ENCODE assay signal across 23 cellular contexts in genomic region chr16:57843400-57843799, GRCh38. TPM values are rescaled to one million over a fixed set of nuclear protein-coding genes. Genes with fewer than 3 reads are reported as not detected.
DNase-seq lines count a peak whose midpoint lies in the region; ATAC-seq and TF ChIP-seq lines count a peak whose summit lies in the region.
"Had no signal": no experiment of that assay in that cellular context is flagged by ENCODE, and none has a peak within 500 bp of the region (broad histone marks: within the 10 kb centered on the region; RNA-seq: fewer than 3 reads in every experiment).

No MANE protein-coding gene starts in this region.

- H3K4me3 Mint-ChIP-seq in activated CD4-positive, alpha-beta T cell treated with anti-CD3 and anti-CD28 coated beads, Interleukin-2, amount 10 ng/mL, durations not matched to agents 7 days and 5 days: no peak overlapping the region
- no peak overlapping the region for H3K4me3 Mint-ChIP-seq in WTC11
- no peak overlapping the region for H3K4me3 Mint-ChIP-seq in effector memory CD8-positive, alpha-beta T cell
- H3K4me3 Mint-ChIP-seq: CD14-positive monocyte; CD4-positive, alpha-beta T cell; CD8-positive, alpha-beta memory T cell; GM23338; HFFc6 had no signal

- H3K4me1 ChIP-seq in body of pancreas: peaks cover 33% of the 10 kb centered on the region
- H3K4me1 ChIP-seq in trophoblast cell (ENCODE audit: control insufficient read depth in 1 of 2, insufficient read depth in 2 of 2, low read length in 2 of 2): peaks cover 17 to 23% of the 10 kb centered on the region in 2 experiments
- H3K4me1 ChIP-seq in upper lobe of left lung: no peaks in the 10 kb centered on the region
- H3K4me1 ChIP-seq in esophagus muscularis mucosa: no peaks in the 10 kb centered on the region
- H3K4me1 ChIP-seq: BE2C had no signal

- H2AK5ac ChIP-seq in trophoblast cell (ENCODE audit: low read length): no peak overlapping the region

- WGBS in body of pancreas, 2 donors: 31 to 100% methylated on average over 1 of the region's 1 CpG
- no CpG with 5 or more reads among the region's 1 CpG for WGBS in trophoblast cell (ENCODE audit: extremely low coverage, insufficient coverage, insufficient read length)
- WGBS in upper lobe of left lung, 2 donors: 29 to 94% methylated on average over 1 of the region's 1 CpG
- WGBS in esophagus muscularis mucosa: 100% methylated on average over 1 of the region's 1 CpG

- H2BK120ac ChIP-seq in trophoblast cell (ENCODE audit: insufficient read depth, low read length, poor library complexity): peak overlapping the region; percentile 20

- H3K14ac ChIP-seq in trophoblast cell (ENCODE audit: low read length): no peak overlapping the region

- no peak overlapping the region for H2AFZ ChIP-seq in trophoblast cell (ENCODE audit: insufficient read depth, low read length, poor library complexity)
- H2AFZ ChIP-seq: GM23338 had no signal

- H3K4me3 ChIP-seq in body of pancreas (no peak overlapping the region), trophoblast cell (ENCODE audit: low read depth, low read length) (no peak overlapping the region), upper lobe of left lung (no peak overlapping the region), esophagus muscularis mucosa (no peak overlapping the region)
- H3K4me3 ChIP-seq: BLaER1 treated with 17β-estradiol and CSF1 and Interleukin-3, amounts not matched to agents 10 nM and 100 nM; GM23338; HAP-1 had no signal

- TF ChIP-seq EP300 in upper lobe of left lung (IDR thresholded peaks at IDR 0.05) (no peak), esophagus muscularis mucosa (IDR thresholded peaks at IDR 0.05) (no peak)

- peak overlapping the region; percentile 25 for H3K27ac Mint-ChIP-seq in activated CD4-positive, alpha-beta T cell treated with anti-CD3 and anti-CD28 coated beads, Interleukin-2, amount 10 ng/mL, durations not matched to agents 7 days and 5 days
- no peak overlapping the region for H3K27ac Mint-ChIP-seq in WTC11
- no peak overlapping the region for H3K27ac Mint-ChIP-seq in effector memory CD8-positive, alpha-beta T cell
- H3K27ac Mint-ChIP-seq: CD14-positive monocyte; CD4-positive, alpha-beta T cell; CD8-positive, alpha-beta memory T cell; GM23338; HFFc6 had no signal

- no peak for ATAC-seq in WTC11
- no peak for ATAC-seq in body of pancreas
- ATAC-seq in upper lobe of left lung (ENCODE audit: low FRiP score in 2 of 2): no peak
- ATAC-seq in effector memory CD8-positive, alpha-beta T cell (replicated peaks): no peak
- ATAC-seq: GM23338 had no signal

- no peak for TF ChIP-seq POLR2A in body of pancreas (IDR thresholded peaks at IDR 0.05)
- TF ChIP-seq POLR2A in upper lobe of left lung (IDR thresholded peaks at IDR 0.05): no peak
- no peak for TF ChIP-seq POLR2A in esophagus muscularis mucosa (IDR thresholded peaks at IDR 0.05; ENCODE audit: low read depth)

- POLR2A ChIA-PET in activated CD4-positive, alpha-beta T cell treated with anti-CD3 and anti-CD28 coated beads, Interleukin-2, amount 10 ng/mL, durations not matched to agents 7 days and 5 days (lab: Charles Lee): no interaction called here
- POLR2A ChIA-PET in WTC11 (lab: Charles Lee): no interaction called here

- no peaks in the 10 kb centered on the region for H3K9me3 Mint-ChIP-seq in activated CD4-positive, alpha-beta T cell treated with anti-CD3 and anti-CD28 coated beads, Interleukin-2, amount 10 ng/mL, durations not matched to agents 7 days and 5 days
- H3K9me3 Mint-ChIP-seq in WTC11: no peaks in the 10 kb centered on the region
- H3K9me3 Mint-ChIP-seq in effector memory CD8-positive, alpha-beta T cell: no peaks in the 10 kb centered on the region
- H3K9me3 Mint-ChIP-seq: CD4-positive, alpha-beta T cell; CD8-positive, alpha-beta memory T cell; GM23338; HFFc6 had no signal

- no peak for DNase-seq in activated CD4-positive, alpha-beta T cell treated with anti-CD3 and anti-CD28 coated beads, Interleukin-2, amount 10 ng/mL, durations not matched to agents 7 days and 5 days
- no peak for DNase-seq in activated CD4-positive, alpha-beta T cell treated with anti-CD3 and anti-CD28 coated beads for 48 hours
- no peak for DNase-seq in WTC11 (ENCODE audit: low spot score)
- DNase-seq in body of pancreas: no peak
- DNase-seq in trophoblast cell: peak in 1 of 2 donors; percentile 52
- no peak for DNase-seq in upper lobe of left lung
- no peak for DNase-seq in esophagus muscularis mucosa (ENCODE audit: extremely low spot score)
- no peak for DNase-seq in effector memory CD8-positive, alpha-beta T cell
- DNase-seq: ACHN; AML-193; BE2C; Calu3; CD4-positive, alpha-beta T cell; CD8-positive, alpha-beta memory T cell; DMS53; DMS79 treated with DMSO at 0.1 percent for 48 hours; GF-D8; HFFc6 had no signal

- H3K27me3 ChIP-seq in body of pancreas: no peaks in the 10 kb centered on the region
- no peaks in the 10 kb centered on the region for H3K27me3 ChIP-seq in trophoblast cell (ENCODE audit: insufficient read depth, low read length)
- H3K27me3 ChIP-seq in upper lobe of left lung: no peaks in the 10 kb centered on the region
- no peaks in the 10 kb centered on the region for H3K27me3 ChIP-seq in esophagus muscularis mucosa
- H3K27me3 ChIP-seq: BE2C; BLaER1 treated with 17β-estradiol and CSF1 and Interleukin-3, amounts not matched to agents 10 nM and 100 nM had no signal

- H3K27ac ChIP-seq in body of pancreas (peak overlapping the region in 3 of 4 donors; percentile 66 to 80 (median 69)), trophoblast cell (ENCODE audit: low read depth, low read length) (no peak overlapping the region), upper lobe of left lung (no peak overlapping the region), esophagus muscularis mucosa (replicated peaks in 1 of 4) (no peak overlapping the region)
- H3K27ac ChIP-seq: 22Rv1; BLaER1 treated with 17β-estradiol and CSF1 and Interleukin-3, amounts not matched to agents 10 nM and 100 nM had no signal

- H2BK12ac ChIP-seq in trophoblast cell (ENCODE audit: low read length): peak overlapping the region; percentile 75

- intact Hi-C loops in body of pancreas (cut with DNase I) (no loop called here), esophagus muscularis mucosa (cut with DNase I) (no loop called here)

- CTCF ChIA-PET in activated CD4-positive, alpha-beta T cell treated with anti-CD3 and anti-CD28 coated beads, Interleukin-2, amount 10 ng/mL, durations not matched to agents 7 days and 5 days (lab: Charles Lee): no interaction called here
- CTCF ChIA-PET in WTC11 (lab: Charles Lee): no interaction called here

- no peak overlapping the region for H3K23ac ChIP-seq in trophoblast cell (ENCODE audit: low read length)

- H3K79me1 ChIP-seq in trophoblast cell (ENCODE audit: low read length): peaks cover 7% of the 10 kb centered on the region

- no peaks in the 10 kb centered on the region for H3K36me3 Mint-ChIP-seq in activated CD4-positive, alpha-beta T cell treated with anti-CD3 and anti-CD28 coated beads, Interleukin-2, amount 10 ng/mL, durations not matched to agents 7 days and 5 days (ENCODE audit: low read depth)
- H3K36me3 Mint-ChIP-seq in WTC11: no peaks in the 10 kb centered on the region
- peaks cover 4% of the 10 kb centered on the region for H3K36me3 Mint-ChIP-seq in effector memory CD8-positive, alpha-beta T cell (ENCODE audit: insufficient read depth)
- H3K36me3 Mint-ChIP-seq: CD14-positive monocyte; CD8-positive, alpha-beta memory T cell had no signal

- no peak overlapping the region for H2BK5ac ChIP-seq in trophoblast cell (ENCODE audit: low read depth, low read length, poor library complexity)

- peaks cover 6% of the 10 kb centered on the region for H3K4me1 Mint-ChIP-seq in activated CD4-positive, alpha-beta T cell treated with anti-CD3 and anti-CD28 coated beads, Interleukin-2, amount 10 ng/mL, durations not matched to agents 7 days and 5 days
- H3K4me1 Mint-ChIP-seq in WTC11: peaks cover 49% of the 10 kb centered on the region
- H3K4me1 Mint-ChIP-seq in effector memory CD8-positive, alpha-beta T cell (ENCODE audit: low read depth in 2 of 2): peaks cover 0 to 4% of the 10 kb centered on the region in 2 donors
- H3K4me1 Mint-ChIP-seq: CD14-positive monocyte; CD8-positive, alpha-beta memory T cell had no signal

- no peaks in the 10 kb centered on the region for H3K36me3 ChIP-seq in body of pancreas (replicated peaks in 1 of 2; ENCODE audit: insufficient read depth in 1 of 2, low read depth in 2 of 2)
- no peaks in the 10 kb centered on the region for H3K36me3 ChIP-seq in trophoblast cell (ENCODE audit: control insufficient read depth in 1 of 2, insufficient read depth in 2 of 2, low read length in 2 of 2)
- H3K36me3 ChIP-seq in upper lobe of left lung: no peaks in the 10 kb centered on the region
- H3K36me3 ChIP-seq in esophagus muscularis mucosa: no peaks in the 10 kb centered on the region
- H3K36me3 ChIP-seq: BE2C; BLaER1 treated with 17β-estradiol and CSF1 and Interleukin-3, amounts not matched to agents 10 nM and 100 nM; HAP-1 had no signal

- no peak overlapping the region for H3K9ac ChIP-seq in trophoblast cell (ENCODE audit: low read length)
- H3K9ac ChIP-seq: BLaER1 treated with 17β-estradiol and CSF1 and Interleukin-3, amounts not matched to agents 10 nM and 100 nM had no signal

- no peak overlapping the region for H3K4ac ChIP-seq in trophoblast cell (ENCODE audit: low read depth, low read length)

- no peak overlapping the region for H4K8ac ChIP-seq in trophoblast cell (ENCODE audit: low read depth, low read length)

- H4K91ac ChIP-seq in trophoblast cell (ENCODE audit: low read depth, low read length): peak overlapping the region; percentile 68

- peaks cover 4% of the 10 kb centered on the region for H3K27me3 Mint-ChIP-seq in activated CD4-positive, alpha-beta T cell treated with anti-CD3 and anti-CD28 coated beads, Interleukin-2, amount 10 ng/mL, durations not matched to agents 7 days and 5 days
- H3K27me3 Mint-ChIP-seq in WTC11 (ENCODE audit: low read depth): no peaks in the 10 kb centered on the region; the same call in 1 of the 2 replicates
- H3K27me3 Mint-ChIP-seq in effector memory CD8-positive, alpha-beta T cell: peaks cover 0 to 11% of the 10 kb centered on the region in 2 donors
- H3K27me3 Mint-ChIP-seq: CD4-positive, alpha-beta T cell had no signal

- H3K4me2 ChIP-seq in trophoblast cell (ENCODE audit: low read length): no peak overlapping the region
- H3K4me2 ChIP-seq: BLaER1 treated with 17β-estradiol and CSF1 and Interleukin-3, amounts not matched to agents 10 nM and 100 nM; GM23338 had no signal

- H3K79me2 ChIP-seq in trophoblast cell (ENCODE audit: control insufficient read depth, insufficient read depth, low read length, poor library complexity): no peaks in the 10 kb centered on the region

- H3K18ac ChIP-seq in trophoblast cell (ENCODE audit: low read length): no peak overlapping the region

- H4K12ac ChIP-seq in trophoblast cell (ENCODE audit: low read depth, low read length): no peak overlapping the region

- H3K9me3 ChIP-seq in body of pancreas: no peaks in the 10 kb centered on the region
- H3K9me3 ChIP-seq in trophoblast cell (ENCODE audit: insufficient read depth, low read depth, low read length): no peaks in the 10 kb centered on the region
- no peaks in the 10 kb centered on the region for H3K9me3 ChIP-seq in upper lobe of left lung
- no peaks in the 10 kb centered on the region for H3K9me3 ChIP-seq in esophagus muscularis mucosa
- H3K9me3 ChIP-seq: BE2C; BLaER1 treated with 17β-estradiol and CSF1 and Interleukin-3, amounts not matched to agents 10 nM and 100 nM; HAP-1 had no signal

- TF ChIP-seq CTCF in WTC11 (IDR thresholded peaks at IDR 0.05): no peak
- TF ChIP-seq CTCF in body of pancreas (IDR thresholded peaks at IDR 0.05): no peak
- no peak for TF ChIP-seq CTCF in upper lobe of left lung (IDR thresholded peaks at IDR 0.05)
- TF ChIP-seq CTCF in esophagus muscularis mucosa (IDR thresholded peaks at IDR 0.05): no peak

RNA-seq across cellular contexts. Expression of gene KIFC3, which starts 41.1 kb away (rescaled TPM):
- not detected for total RNA-seq in activated CD4-positive, alpha-beta T cell treated with anti-CD3 and anti-CD28 coated beads, Interleukin-2, amount 10 ng/mL, durations not matched to agents 7 days and 5 days
- total RNA-seq in WTC11 (2021) (9.2 to 11.6 TPM (median 10.0 TPM) in 3 replicates), body of pancreas (100 to 1,000 TPM; 120 to 205 TPM), upper lobe of left lung (100 to 1,000 TPM in 4 of 6 donors, 10 to 100 TPM in 2; 82.6 to 340 (median 110) TPM), esophagus muscularis mucosa (10 to 100 TPM; 28.2 to 76.8 (median 46.6) TPM)
- polyA plus RNA-seq in trophoblast cell (2013): 14.9 and 15.9 TPM in 2 replicates
- total RNA-seq: CD4-positive, alpha-beta T cell had no signal

Comparison
In these comparisons a context has a peak if more than half of its experiments do, and no peak if none do; other contexts are left out.
1. H3K27ac ChIP-seq: peak in body of pancreas (3 of 4); none in trophoblast cell (single experiment), upper lobe of left lung (0 of 4) and esophagus muscularis mucosa (0 of 4).
2. RNA of gene KIFC3, which starts 41.1 kb away (total RNA-seq): 120 to 205 TPM in body of pancreas, 82.6 to 340 TPM in upper lobe of left lung, 28.2 to 76.8 TPM in esophagus muscularis mucosa and 9.2 to 11.6 TPM in WTC11; not detected in activated CD4-positive, alpha-beta T cell treated with anti-CD3 and anti-CD28 coated beads, Interleukin-2, amount 10 ng/mL, durations not matched to agents 7 days and 5 days; every median in the first group is over 10 times any median in the second.